In the genomic region with DNA sequence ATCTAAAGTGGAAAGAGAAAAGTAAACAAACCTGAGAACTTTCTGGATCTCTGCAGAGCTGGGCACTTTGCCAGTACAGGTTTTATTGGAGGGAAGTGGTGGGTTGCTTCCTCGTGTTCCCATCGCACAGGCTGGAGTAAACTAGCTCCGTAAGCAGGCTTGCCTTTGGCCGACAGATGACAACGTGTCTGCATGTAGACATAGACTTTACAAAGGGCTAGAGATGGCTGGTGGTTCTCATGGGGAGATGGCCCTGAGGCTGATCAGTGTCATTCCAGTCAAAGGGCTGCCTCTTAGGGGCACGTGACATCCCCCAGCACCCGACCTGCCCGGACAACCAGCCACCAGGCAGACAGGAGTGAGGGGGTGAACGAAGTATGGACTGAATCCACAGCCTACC, we compare ENCODE assay signal across 17 cellular contexts.
"Had no signal": no experiment of that assay in that cellular context is flagged by ENCODE, and none has a peak within 500 bp of the region (broad histone marks: within the 10 kb centered on the region; RNA-seq: fewer than 3 reads in every experiment).

No MANE protein-coding gene starts in this region.

- ATAC-seq: activated CD8-positive, alpha-beta T cell treated with anti-CD3 and anti-CD28 coated beads for 36 hours; activated naive CD8-positive, alpha-beta T cell treated with anti-CD3 and anti-CD28 coated beads, Interleukin-2, amount 50 U/mL, for 24 hours; activated T-helper 17 cell treated with anti-CD3 and anti-CD28 coated beads, Interleukin-2, amount 50 U/mL, for 72 hours; naive thymus-derived CD8-positive, alpha-beta T cell; sciatic nerve; stimulated activated memory B cell treated with anti-CD40 and anti-IgM and Interleukin-4, amounts not matched to agents 10 μg/mL and 1 μg/mL and 100 μg/mL, for 72 hours; upper lobe of right lung had no signal

- DNase-seq: activated B cell treated with CpG ODN at 0.5 μM for 24 hours; activated T-cell treated with anti-CD3 and anti-CD28 coated beads, Interleukin-2, amount 50 U/mL, for 1 hour; anterior cingulate cortex; stimulated activated CD4-positive, alpha-beta T cell treated with anti-CD3 and anti-CD28 coated beads, Interleukin-4, amount 100 ng/mL, for 4 hours; upper lobe of right lung had no signal

- H3K27ac Mint-ChIP-seq: activated B cell treated with CpG ODN at 0.5 μM for 24 hours; activated CD8-positive, alpha-beta T cell treated with anti-CD3 and anti-CD28 coated beads for 36 hours; activated naive CD4-positive, alpha-beta T cell treated with anti-CD3 and anti-CD28 coated beads, Interleukin-2, amount 10 ng/mL, durations not matched to agents 7 days and 5 days; activated naive CD8-positive, alpha-beta T cell treated with anti-CD3 and anti-CD28 coated beads, Interleukin-2, amount 50 U/mL, for 24 hours; activated T-helper 17 cell treated with anti-CD3 and anti-CD28 coated beads, Interleukin-2, amount 50 U/mL, for 72 hours; stimulated activated memory B cell treated with anti-CD40 and anti-IgM and Interleukin-4, amounts not matched to agents 10 μg/mL and 1 μg/mL and 100 μg/mL, for 72 hours had no signal

- H3K36me3 ChIP-seq: pancreas, upper lobe of right lung had no signal

- H3K4me1 Mint-ChIP-seq: activated B cell treated with CpG ODN at 0.5 μM for 24 hours; activated naive CD4-positive, alpha-beta T cell treated with anti-CD3 and anti-CD28 coated beads, Interleukin-2, amount 10 ng/mL, durations not matched to agents 7 days and 5 days; activated naive CD8-positive, alpha-beta T cell treated with anti-CD3 and anti-CD28 coated beads, Interleukin-2, amount 50 U/mL, for 24 hours; activated T-helper 17 cell treated with anti-CD3 and anti-CD28 coated beads, Interleukin-2, amount 50 U/mL, for 72 hours; stimulated activated memory B cell treated with anti-CD40 and anti-IgM and Interleukin-4, amounts not matched to agents 10 μg/mL and 1 μg/mL and 100 μg/mL, for 72 hours had no signal

- H3K9me3 ChIP-seq: pancreas, testis, upper lobe of right lung had no signal

- H3K4me3 ChIP-seq: dorsolateral prefrontal cortex, pancreas, smooth muscle cell, testis, upper lobe of right lung had no signal

- H3K4me3 Mint-ChIP-seq: activated B cell treated with CpG ODN at 0.5 μM for 24 hours; activated CD8-positive, alpha-beta T cell treated with anti-CD3 and anti-CD28 coated beads for 36 hours; activated naive CD4-positive, alpha-beta T cell treated with anti-CD3 and anti-CD28 coated beads, Interleukin-2, amount 10 ng/mL, durations not matched to agents 7 days and 5 days; activated naive CD8-positive, alpha-beta T cell treated with anti-CD3 and anti-CD28 coated beads, Interleukin-2, amount 50 U/mL, for 24 hours; activated T-helper 17 cell treated with anti-CD3 and anti-CD28 coated beads, Interleukin-2, amount 50 U/mL, for 72 hours; naive thymus-derived CD8-positive, alpha-beta T cell; stimulated activated memory B cell treated with anti-CD40 and anti-IgM and Interleukin-4, amounts not matched to agents 10 μg/mL and 1 μg/mL and 100 μg/mL, for 72 hours had no signal

- H3K27me3 ChIP-seq: pancreas, testis had no signal

- H3K27ac ChIP-seq: dorsolateral prefrontal cortex, pancreas, testis, upper lobe of right lung had no signal

- H3K36me3 Mint-ChIP-seq: activated naive CD4-positive, alpha-beta T cell treated with anti-CD3 and anti-CD28 coated beads, Interleukin-2, amount 10 ng/mL, durations not matched to agents 7 days and 5 days; brain; stimulated activated memory B cell treated with anti-CD40 and anti-IgM and Interleukin-4, amounts not matched to agents 10 μg/mL and 1 μg/mL and 100 μg/mL, for 72 hours had no signal

- H3K9me3 Mint-ChIP-seq: activated naive CD4-positive, alpha-beta T cell treated with anti-CD3 and anti-CD28 coated beads, Interleukin-2, amount 10 ng/mL, durations not matched to agents 7 days and 5 days; activated T-helper 17 cell treated with anti-CD3 and anti-CD28 coated beads, Interleukin-2, amount 50 U/mL, for 72 hours; stimulated activated memory B cell treated with anti-CD40 and anti-IgM and Interleukin-4, amounts not matched to agents 10 μg/mL and 1 μg/mL and 100 μg/mL, for 72 hours had no signal

- H3K4me2 ChIP-seq: smooth muscle cell had no signal

- H3K4me1 ChIP-seq: pancreas, testis, upper lobe of right lung had no signal
